22 cellular contexts compared by ENCODE assay signal in the genomic region with DNA sequence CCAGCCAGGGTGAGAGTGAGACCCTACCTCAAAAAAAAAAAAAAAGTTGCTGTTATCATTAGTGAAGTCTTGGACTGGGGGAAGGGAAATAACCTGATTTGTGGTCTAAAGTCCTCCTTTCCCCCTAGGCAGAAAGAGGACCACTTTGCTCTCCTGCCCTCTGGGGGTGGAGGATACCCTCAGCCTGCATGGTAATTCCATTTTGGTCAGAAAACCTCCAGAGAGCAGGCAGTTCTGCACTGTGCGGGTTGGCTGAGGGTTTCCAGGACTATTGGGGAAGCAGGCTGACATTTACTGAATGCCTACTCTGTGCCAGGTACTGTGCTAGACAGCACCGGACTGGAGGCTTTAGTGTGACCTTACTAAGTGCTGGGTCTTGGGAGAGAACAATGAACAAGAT.
"Had no signal": no experiment of that assay in that cellular context is flagged by ENCODE, and none has a peak within 500 bp of the region (broad histone marks: within the 10 kb centered on the region; RNA-seq: fewer than 3 reads in every experiment).

No MANE protein-coding gene starts in this region.

- H3K4me3 Mint-ChIP-seq: activated B cell treated with CpG ODN at 0.5 μM for 24 hours; activated naive CD4-positive, alpha-beta T cell treated with anti-CD3 and anti-CD28 coated beads for 36 hours; activated naive CD8-positive, alpha-beta T cell treated with anti-CD3 and anti-CD28 coated beads for 36 hours; mesothelial cell of epicardium; T-helper 2 cell treated with Interferon-gamma antibody and Interleukin-4, amounts not matched to agents 5 μg/mL and 100 μg/mL, for 36 hours had no signal

- H3K9me3 ChIP-seq: adrenal gland, body of pancreas, colonic mucosa, gastroesophageal sphincter, left ventricle myocardium inferior, spleen, tibial nerve had no signal

- H3K27ac ChIP-seq: adrenal gland, body of pancreas, colonic mucosa, gastroesophageal sphincter, hepatocyte, left ventricle myocardium inferior, spleen, tibial nerve had no signal

- H2AFZ ChIP-seq: hepatocyte had no signal

- H3K27ac Mint-ChIP-seq: activated B cell treated with CpG ODN at 0.5 μM for 24 hours; activated naive CD4-positive, alpha-beta T cell treated with anti-CD3 and anti-CD28 coated beads for 36 hours; activated naive CD8-positive, alpha-beta T cell treated with anti-CD3 and anti-CD28 coated beads for 36 hours; mesothelial cell of epicardium; naive thymus-derived CD8-positive, alpha-beta T cell; T-helper 2 cell treated with Interferon-gamma antibody and Interleukin-4, amounts not matched to agents 5 μg/mL and 100 μg/mL, for 36 hours had no signal

- H3K9me3 Mint-ChIP-seq: activated B cell treated with CpG ODN at 0.5 μM for 24 hours; activated naive CD4-positive, alpha-beta T cell treated with anti-CD3 and anti-CD28 coated beads for 36 hours; activated naive CD8-positive, alpha-beta T cell treated with anti-CD3 and anti-CD28 coated beads for 36 hours; mesothelial cell of epicardium; naive thymus-derived CD8-positive, alpha-beta T cell; T-helper 2 cell treated with Interferon-gamma antibody and Interleukin-4, amounts not matched to agents 5 μg/mL and 100 μg/mL, for 36 hours had no signal

- H3K27me3 ChIP-seq: body of pancreas had no signal

- H3K36me3 Mint-ChIP-seq: activated naive CD8-positive, alpha-beta T cell treated with anti-CD3 and anti-CD28 coated beads for 36 hours; mesothelial cell of epicardium had no signal

- H3K79me2 ChIP-seq: hepatocyte had no signal

- DNase-seq: activated B cell treated with CpG ODN at 0.5 μM for 24 hours; activated effector memory CD4-positive, alpha-beta T cell treated with anti-CD3 and anti-CD28 coated beads, Interleukin-2, amount 50 U/mL, for 16 hours; activated naive CD4-positive, alpha-beta T cell treated with anti-CD3 and anti-CD28 coated beads for 36 hours; activated naive CD8-positive, alpha-beta T cell treated with anti-CD3 and anti-CD28 coated beads for 36 hours; adrenal gland; body of pancreas; cerebellar nuclear complex; colonic mucosa; effector CD8-positive, alpha-beta T cell; islet precursor cell; left ventricle myocardium inferior; naive thymus-derived CD8-positive, alpha-beta T cell; posterior cingulate gyrus; right cardiac atrium; spleen; stimulated activated naive CD4-positive, alpha-beta T cell had no signal

- H3K4me3 ChIP-seq: adrenal gland, body of pancreas, colonic mucosa, gastroesophageal sphincter, hepatocyte, left ventricle myocardium inferior, lung, spleen, tibial nerve had no signal

- ATAC-seq: body of pancreas; gastroesophageal sphincter; naive thymus-derived CD8-positive, alpha-beta T cell; right cardiac atrium had no signal

- H3K4me2 ChIP-seq: hepatocyte had no signal

- H3K36me3 ChIP-seq: adrenal gland, colonic mucosa, gastroesophageal sphincter, tibial nerve had no signal
